Comparison of ENCODE assay signal across 1 cellular context in the genomic region with DNA sequence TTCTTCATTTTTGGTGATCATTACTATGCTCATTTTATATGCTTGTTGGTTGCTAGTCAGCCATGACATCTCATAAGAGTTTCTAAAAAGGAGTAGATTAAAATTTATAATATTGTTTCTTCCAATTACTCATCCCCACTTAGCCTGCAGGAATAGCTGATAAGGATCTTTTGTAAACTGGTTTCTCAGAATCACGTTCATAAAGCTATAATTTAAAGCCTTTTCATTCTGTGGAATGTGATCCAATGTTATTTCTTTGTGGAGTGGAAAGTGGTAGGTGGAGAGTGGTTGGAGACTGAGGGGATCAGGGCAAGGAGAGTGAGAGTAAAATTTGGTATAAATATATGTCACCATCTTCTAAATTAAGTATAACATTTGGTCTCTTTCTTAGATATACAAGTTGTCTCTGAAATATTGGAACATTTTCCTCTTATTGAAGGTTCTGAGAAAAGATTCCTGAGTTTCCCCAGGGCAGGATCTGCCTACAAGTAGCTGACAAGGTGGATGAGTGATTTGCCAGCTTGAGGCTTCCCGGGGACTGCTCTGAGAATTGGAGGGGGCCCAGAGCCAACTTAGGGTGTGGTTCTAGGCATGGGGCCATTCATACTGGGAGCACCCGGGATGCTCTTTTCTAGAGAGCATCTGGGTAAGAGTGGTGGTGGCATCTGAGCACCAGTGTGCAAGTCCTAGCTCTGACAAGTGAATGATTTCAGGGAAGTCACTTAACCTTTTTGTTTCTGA.
TF ChIP-seq lines count a peak whose summit lies in the region.

No MANE protein-coding gene starts in this region.

TF ChIP-seq in HCT116, 20 proteins besides CTCF, POLR2A, EP300 and RAD21 (continued from another document):
- TF ChIP-seq, protein P1, sequence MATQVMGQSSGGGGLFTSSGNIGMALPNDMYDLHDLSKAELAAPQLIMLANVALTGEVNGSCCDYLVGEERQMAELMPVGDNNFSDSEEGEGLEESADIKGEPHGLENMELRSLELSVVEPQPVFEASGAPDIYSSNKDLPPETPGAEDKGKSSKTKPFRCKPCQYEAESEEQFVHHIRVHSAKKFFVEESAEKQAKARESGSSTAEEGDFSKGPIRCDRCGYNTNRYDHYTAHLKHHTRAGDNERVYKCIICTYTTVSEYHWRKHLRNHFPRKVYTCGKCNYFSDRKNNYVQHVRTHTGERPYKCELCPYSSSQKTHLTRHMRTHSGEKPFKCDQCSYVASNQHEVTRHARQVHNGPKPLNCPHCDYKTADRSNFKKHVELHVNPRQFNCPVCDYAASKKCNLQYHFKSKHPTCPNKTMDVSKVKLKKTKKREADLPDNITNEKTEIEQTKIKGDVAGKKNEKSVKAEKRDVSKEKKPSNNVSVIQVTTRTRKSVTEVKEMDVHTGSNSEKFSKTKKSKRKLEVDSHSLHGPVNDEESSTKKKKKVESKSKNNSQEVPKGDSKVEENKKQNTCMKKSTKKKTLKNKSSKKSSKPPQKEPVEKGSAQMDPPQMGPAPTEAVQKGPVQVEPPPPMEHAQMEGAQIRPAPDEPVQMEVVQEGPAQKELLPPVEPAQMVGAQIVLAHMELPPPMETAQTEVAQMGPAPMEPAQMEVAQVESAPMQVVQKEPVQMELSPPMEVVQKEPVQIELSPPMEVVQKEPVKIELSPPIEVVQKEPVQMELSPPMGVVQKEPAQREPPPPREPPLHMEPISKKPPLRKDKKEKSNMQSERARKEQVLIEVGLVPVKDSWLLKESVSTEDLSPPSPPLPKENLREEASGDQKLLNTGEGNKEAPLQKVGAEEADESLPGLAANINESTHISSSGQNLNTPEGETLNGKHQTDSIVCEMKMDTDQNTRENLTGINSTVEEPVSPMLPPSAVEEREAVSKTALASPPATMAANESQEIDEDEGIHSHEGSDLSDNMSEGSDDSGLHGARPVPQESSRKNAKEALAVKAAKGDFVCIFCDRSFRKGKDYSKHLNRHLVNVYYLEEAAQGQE (IDR thresholded peaks at IDR 0.05; ENCODE audit: low read depth): no peak
- TF ChIP-seq, protein P2, sequence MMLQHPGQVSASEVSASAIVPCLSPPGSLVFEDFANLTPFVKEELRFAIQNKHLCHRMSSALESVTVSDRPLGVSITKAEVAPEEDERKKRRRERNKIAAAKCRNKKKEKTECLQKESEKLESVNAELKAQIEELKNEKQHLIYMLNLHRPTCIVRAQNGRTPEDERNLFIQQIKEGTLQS (IDR thresholded peaks at IDR 0.05): no peak
- TF ChIP-seq EZH2 (IDR thresholded peaks at IDR 0.05) (no peak), POLR2AphosphoS5 (IDR thresholded peaks at IDR 0.05; ENCODE audit: low read depth, low read length) (no peak), ELF1 (IDR thresholded peaks at IDR 0.05; ENCODE audit: borderline replicate concordance, low read depth) (no peak), ZFX (IDR thresholded peaks at IDR 0.05) (no peak), EZH2phosphoT487 (IDR thresholded peaks at IDR 0.05; ENCODE audit: borderline replicate concordance) (no peak), FOSL1 (IDR thresholded peaks at IDR 0.05; ENCODE audit: low read depth) (no peak), SP1 (IDR thresholded peaks at IDR 0.05; ENCODE audit: low read depth) (no peak), SIN3A (IDR thresholded peaks at IDR 0.05; ENCODE audit: low read depth) (no peak)
